ENCODE assay signal across 1 cellular context in the genomic region with DNA sequence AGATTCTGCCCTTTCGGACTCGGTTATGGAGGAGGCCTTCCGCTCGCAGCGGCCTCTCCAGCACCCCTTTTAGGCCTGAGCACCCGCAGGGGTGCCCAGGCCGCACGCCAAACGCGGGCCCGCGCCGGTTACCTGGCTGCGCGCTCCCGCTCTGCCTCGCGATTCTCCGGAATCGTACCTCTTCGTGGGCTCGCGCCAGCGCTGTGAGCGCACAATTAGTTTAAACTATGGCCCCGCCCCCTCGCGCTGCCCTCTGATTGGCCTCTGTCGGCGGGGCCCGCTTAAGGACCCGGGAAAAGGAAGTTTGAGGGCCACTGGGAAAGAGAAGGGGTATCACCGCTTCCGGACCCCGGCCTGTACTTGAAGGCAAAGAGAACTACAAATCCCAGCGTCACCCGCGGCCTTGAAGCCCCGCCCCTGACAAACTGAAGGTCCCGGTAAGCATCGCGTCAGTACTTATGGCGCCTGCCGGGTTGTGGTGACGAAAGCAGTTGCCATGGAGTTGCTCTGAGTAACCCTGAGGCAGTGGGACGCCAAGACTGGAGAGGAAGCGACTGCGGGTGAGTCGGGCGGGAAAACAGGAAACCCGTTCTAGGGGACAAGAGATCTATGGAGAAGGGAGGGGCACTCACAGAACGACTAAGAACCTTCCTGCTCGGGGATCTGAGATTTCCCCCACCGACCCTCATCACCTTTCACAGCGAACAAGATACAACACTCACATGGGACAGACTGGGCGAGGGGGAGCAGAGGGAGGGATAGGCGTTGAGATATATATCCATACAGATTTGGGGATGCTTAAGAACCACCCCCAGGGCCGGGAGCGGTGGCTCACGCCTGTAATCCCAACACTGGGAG.
TF ChIP-seq lines count a peak whose summit lies in the region.

A gene with protein sequence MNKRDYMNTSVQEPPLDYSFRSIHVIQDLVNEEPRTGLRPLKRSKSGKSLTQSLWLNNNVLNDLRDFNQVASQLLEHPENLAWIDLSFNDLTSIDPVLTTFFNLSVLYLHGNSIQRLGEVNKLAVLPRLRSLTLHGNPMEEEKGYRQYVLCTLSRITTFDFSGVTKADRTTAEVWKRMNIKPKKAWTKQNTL (plus strand): TSS at position 525 of the 858 bp plus-strand sequence. CDS start 8,234 bp downstream, outside the sequence.
A gene with protein sequence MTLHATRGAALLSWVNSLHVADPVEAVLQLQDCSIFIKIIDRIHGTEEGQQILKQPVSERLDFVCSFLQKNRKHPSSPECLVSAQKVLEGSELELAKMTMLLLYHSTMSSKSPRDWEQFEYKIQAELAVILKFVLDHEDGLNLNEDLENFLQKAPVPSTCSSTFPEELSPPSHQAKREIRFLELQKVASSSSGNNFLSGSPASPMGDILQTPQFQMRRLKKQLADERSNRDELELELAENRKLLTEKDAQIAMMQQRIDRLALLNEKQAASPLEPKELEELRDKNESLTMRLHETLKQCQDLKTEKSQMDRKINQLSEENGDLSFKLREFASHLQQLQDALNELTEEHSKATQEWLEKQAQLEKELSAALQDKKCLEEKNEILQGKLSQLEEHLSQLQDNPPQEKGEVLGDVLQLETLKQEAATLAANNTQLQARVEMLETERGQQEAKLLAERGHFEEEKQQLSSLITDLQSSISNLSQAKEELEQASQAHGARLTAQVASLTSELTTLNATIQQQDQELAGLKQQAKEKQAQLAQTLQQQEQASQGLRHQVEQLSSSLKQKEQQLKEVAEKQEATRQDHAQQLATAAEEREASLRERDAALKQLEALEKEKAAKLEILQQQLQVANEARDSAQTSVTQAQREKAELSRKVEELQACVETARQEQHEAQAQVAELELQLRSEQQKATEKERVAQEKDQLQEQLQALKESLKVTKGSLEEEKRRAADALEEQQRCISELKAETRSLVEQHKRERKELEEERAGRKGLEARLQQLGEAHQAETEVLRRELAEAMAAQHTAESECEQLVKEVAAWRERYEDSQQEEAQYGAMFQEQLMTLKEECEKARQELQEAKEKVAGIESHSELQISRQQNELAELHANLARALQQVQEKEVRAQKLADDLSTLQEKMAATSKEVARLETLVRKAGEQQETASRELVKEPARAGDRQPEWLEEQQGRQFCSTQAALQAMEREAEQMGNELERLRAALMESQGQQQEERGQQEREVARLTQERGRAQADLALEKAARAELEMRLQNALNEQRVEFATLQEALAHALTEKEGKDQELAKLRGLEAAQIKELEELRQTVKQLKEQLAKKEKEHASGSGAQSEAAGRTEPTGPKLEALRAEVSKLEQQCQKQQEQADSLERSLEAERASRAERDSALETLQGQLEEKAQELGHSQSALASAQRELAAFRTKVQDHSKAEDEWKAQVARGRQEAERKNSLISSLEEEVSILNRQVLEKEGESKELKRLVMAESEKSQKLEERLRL (N-terminal part only) (minus strand): TSS at position 217 of the 858 bp plus-strand sequence. CDS start 44,599 bp downstream, outside the sequence.

TF ChIP-seq in HepG2, 621 proteins besides CTCF, POLR2A, EP300 and RAD21 (continued from another document and continues in another):
- TF ChIP-seq ARNT2 (CRISPR knock-in tag; IDR thresholded peaks at IDR 0.05; ENCODE audit: low read depth) (peak; percentile 82), CENPBD1 (CRISPR knock-in tag; IDR thresholded peaks at IDR 0.05; ENCODE audit: borderline replicate concordance, low read depth) (no peak), CAMTA2 (CRISPR knock-in tag; IDR thresholded peaks at IDR 0.05; ENCODE audit: borderline replicate concordance) (no peak), ZFX (CRISPR knock-in tag; IDR thresholded peaks at IDR 0.05; ENCODE audit: low read depth) (peak; percentile 87), KDM2A (CRISPR knock-in tag; IDR thresholded peaks at IDR 0.05; ENCODE audit: borderline replicate concordance, low read depth) (no peak), ZKSCAN8 (CRISPR knock-in tag; IDR thresholded peaks at IDR 0.05; ENCODE audit: borderline replicate concordance) (no peak), ZNF160 (CRISPR knock-in tag; IDR thresholded peaks at IDR 0.05) (0 out of 2 replicates have a peak, but pooled peaks have one; percentile 49), ZBTB21 (CRISPR knock-in tag; IDR thresholded peaks at IDR 0.05) (peak; percentile 94), JUN (CRISPR knock-in tag; IDR thresholded peaks at IDR 0.05) (no peak), RFX3 (CRISPR knock-in tag; IDR thresholded peaks at IDR 0.05) (peak; percentile 91), NR2F6 (IDR thresholded peaks at IDR 0.05) (no peak), NR2F6 (CRISPR knock-in tag; IDR thresholded peaks at IDR 0.05) (peak; percentile 12; the same call in 1 of the 2 replicates), KLF11 (CRISPR knock-in tag; IDR thresholded peaks at IDR 0.05) (no peak), DMAP1 (CRISPR knock-in tag; IDR thresholded peaks at IDR 0.05) (peak; percentile 80), FOXP4 (CRISPR knock-in tag; IDR thresholded peaks at IDR 0.05) (peak; percentile 68), ZFP41 (CRISPR knock-in tag; IDR thresholded peaks at IDR 0.05; ENCODE audit: borderline replicate concordance) (no peak), NKX3-1 (CRISPR knock-in tag; IDR thresholded peaks at IDR 0.05) (no peak), ZNF747 (CRISPR knock-in tag; IDR thresholded peaks at IDR 0.05; ENCODE audit: borderline replicate concordance) (peak; percentile 46; the same call in 1 of the 2 replicates), NR1H2 (CRISPR knock-in tag; IDR thresholded peaks at IDR 0.05; ENCODE audit: borderline replicate concordance, low read depth) (no peak), GLI4 (CRISPR knock-in tag; IDR thresholded peaks at IDR 0.05; ENCODE audit: borderline replicate concordance) (no peak), SMARCC2 (IDR thresholded peaks at IDR 0.05) (no peak), SCMH1 (CRISPR knock-in tag; IDR thresholded peaks at IDR 0.05; ENCODE audit: borderline replicate concordance) (no peak), SIX1 (CRISPR knock-in tag; IDR thresholded peaks at IDR 0.05; ENCODE audit: borderline replicate concordance) (no peak), PTBP1 (IDR thresholded peaks at IDR 0.05; ENCODE audit: low read depth, low read length, poor library complexity, severe bottlenecking) (no peak), ZUFSP (CRISPR knock-in tag; IDR thresholded peaks at IDR 0.05; ENCODE audit: borderline replicate concordance) (no peak), TEAD2 (CRISPR knock-in tag; IDR thresholded peaks at IDR 0.05) (no peak), ZFP82 (CRISPR knock-in tag; IDR thresholded peaks at IDR 0.05; ENCODE audit: borderline replicate concordance) (no peak), TCF12 (IDR thresholded peaks at IDR 0.05) (no peak), TCF12 (CRISPR knock-in tag; IDR thresholded peaks at IDR 0.05) (no peak)
- TF ChIP-seq, protein P1, sequence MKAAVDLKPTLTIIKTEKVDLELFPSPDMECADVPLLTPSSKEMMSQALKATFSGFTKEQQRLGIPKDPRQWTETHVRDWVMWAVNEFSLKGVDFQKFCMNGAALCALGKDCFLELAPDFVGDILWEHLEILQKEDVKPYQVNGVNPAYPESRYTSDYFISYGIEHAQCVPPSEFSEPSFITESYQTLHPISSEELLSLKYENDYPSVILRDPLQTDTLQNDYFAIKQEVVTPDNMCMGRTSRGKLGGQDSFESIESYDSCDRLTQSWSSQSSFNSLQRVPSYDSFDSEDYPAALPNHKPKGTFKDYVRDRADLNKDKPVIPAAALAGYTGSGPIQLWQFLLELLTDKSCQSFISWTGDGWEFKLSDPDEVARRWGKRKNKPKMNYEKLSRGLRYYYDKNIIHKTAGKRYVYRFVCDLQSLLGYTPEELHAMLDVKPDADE (CRISPR knock-in tag; IDR thresholded peaks at IDR 0.05) = no peak
- TF ChIP-seq, protein P2, sequence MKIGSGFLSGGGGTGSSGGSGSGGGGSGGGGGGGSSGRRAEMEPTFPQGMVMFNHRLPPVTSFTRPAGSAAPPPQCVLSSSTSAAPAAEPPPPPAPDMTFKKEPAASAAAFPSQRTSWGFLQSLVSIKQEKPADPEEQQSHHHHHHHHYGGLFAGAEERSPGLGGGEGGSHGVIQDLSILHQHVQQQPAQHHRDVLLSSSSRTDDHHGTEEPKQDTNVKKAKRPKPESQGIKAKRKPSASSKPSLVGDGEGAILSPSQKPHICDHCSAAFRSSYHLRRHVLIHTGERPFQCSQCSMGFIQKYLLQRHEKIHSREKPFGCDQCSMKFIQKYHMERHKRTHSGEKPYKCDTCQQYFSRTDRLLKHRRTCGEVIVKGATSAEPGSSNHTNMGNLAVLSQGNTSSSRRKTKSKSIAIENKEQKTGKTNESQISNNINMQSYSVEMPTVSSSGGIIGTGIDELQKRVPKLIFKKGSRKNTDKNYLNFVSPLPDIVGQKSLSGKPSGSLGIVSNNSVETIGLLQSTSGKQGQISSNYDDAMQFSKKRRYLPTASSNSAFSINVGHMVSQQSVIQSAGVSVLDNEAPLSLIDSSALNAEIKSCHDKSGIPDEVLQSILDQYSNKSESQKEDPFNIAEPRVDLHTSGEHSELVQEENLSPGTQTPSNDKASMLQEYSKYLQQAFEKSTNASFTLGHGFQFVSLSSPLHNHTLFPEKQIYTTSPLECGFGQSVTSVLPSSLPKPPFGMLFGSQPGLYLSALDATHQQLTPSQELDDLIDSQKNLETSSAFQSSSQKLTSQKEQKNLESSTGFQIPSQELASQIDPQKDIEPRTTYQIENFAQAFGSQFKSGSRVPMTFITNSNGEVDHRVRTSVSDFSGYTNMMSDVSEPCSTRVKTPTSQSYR (CRISPR knock-in tag; IDR thresholded peaks at IDR 0.05; ENCODE audit: borderline replicate concordance) = no peak
- TF ChIP-seq, protein P3, sequence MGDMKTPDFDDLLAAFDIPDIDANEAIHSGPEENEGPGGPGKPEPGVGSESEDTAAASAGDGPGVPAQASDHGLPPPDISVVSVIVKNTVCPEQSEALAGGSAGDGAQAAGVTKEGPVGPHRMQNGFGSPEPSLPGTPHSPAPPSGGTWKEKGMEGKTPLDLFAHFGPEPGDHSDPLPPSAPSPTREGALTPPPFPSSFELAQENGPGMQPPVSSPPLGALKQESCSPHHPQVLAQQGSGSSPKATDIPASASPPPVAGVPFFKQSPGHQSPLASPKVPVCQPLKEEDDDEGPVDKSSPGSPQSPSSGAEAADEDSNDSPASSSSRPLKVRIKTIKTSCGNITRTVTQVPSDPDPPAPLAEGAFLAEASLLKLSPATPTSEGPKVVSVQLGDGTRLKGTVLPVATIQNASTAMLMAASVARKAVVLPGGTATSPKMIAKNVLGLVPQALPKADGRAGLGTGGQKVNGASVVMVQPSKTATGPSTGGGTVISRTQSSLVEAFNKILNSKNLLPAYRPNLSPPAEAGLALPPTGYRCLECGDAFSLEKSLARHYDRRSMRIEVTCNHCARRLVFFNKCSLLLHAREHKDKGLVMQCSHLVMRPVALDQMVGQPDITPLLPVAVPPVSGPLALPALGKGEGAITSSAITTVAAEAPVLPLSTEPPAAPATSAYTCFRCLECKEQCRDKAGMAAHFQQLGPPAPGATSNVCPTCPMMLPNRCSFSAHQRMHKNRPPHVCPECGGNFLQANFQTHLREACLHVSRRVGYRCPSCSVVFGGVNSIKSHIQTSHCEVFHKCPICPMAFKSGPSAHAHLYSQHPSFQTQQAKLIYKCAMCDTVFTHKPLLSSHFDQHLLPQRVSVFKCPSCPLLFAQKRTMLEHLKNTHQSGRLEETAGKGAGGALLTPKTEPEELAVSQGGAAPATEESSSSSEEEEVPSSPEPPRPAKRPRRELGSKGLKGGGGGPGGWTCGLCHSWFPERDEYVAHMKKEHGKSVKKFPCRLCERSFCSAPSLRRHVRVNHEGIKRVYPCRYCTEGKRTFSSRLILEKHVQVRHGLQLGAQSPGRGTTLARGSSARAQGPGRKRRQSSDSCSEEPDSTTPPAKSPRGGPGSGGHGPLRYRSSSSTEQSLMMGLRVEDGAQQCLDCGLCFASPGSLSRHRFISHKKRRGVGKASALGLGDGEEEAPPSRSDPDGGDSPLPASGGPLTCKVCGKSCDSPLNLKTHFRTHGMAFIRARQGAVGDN (CRISPR knock-in tag; IDR thresholded peaks at IDR 0.05) = peak; percentile 71
- TF ChIP-seq, protein P4, sequence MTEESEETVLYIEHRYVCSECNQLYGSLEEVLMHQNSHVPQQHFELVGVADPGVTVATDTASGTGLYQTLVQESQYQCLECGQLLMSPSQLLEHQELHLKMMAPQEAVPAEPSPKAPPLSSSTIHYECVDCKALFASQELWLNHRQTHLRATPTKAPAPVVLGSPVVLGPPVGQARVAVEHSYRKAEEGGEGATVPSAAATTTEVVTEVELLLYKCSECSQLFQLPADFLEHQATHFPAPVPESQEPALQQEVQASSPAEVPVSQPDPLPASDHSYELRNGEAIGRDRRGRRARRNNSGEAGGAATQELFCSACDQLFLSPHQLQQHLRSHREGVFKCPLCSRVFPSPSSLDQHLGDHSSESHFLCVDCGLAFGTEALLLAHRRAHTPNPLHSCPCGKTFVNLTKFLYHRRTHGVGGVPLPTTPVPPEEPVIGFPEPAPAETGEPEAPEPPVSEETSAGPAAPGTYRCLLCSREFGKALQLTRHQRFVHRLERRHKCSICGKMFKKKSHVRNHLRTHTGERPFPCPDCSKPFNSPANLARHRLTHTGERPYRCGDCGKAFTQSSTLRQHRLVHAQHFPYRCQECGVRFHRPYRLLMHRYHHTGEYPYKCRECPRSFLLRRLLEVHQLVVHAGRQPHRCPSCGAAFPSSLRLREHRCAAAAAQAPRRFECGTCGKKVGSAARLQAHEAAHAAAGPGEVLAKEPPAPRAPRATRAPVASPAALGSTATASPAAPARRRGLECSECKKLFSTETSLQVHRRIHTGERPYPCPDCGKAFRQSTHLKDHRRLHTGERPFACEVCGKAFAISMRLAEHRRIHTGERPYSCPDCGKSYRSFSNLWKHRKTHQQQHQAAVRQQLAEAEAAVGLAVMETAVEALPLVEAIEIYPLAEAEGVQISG (CRISPR knock-in tag; IDR thresholded peaks at IDR 0.05) = no peak; the same call in none of the 2 replicates
